In genomic region chr4:69830529-69831269, GRCh38 we compare ENCODE assay signal across 10 cellular contexts. TPM values are rescaled to one million over a fixed set of nuclear protein-coding genes. Genes with fewer than 3 reads are reported as not detected.
DNase-seq lines count a peak whose midpoint lies in the region; ATAC-seq, FAIRE-seq and TF ChIP-seq lines count a peak whose summit lies in the region.
"Had no signal": no experiment of that assay in that cellular context is flagged by ENCODE, and none has a peak within 500 bp of the region (broad histone marks: within the 10 kb centered on the region; RNA-seq: fewer than 3 reads in every experiment).

No MANE protein-coding gene starts in this region.

- TF ChIP-seq POLR2A in GM12891 (IDR thresholded peaks at IDR 0.05; ENCODE audit: low read depth, low read length) = no peak

- H3K27me3 Mint-ChIP-seq in astrocyte (ENCODE audit: low read depth, unreplicated experiment) = no peaks in the 10 kb centered on the region
- H3K27me3 Mint-ChIP-seq: stimulated activated naive B cell treated with anti-CD40 and anti-IgM and Interleukin-4, amounts not matched to agents 10 μg/mL and 1 μg/mL and 100 μg/mL, for 72 hours had no signal

- H3K36me3 ChIP-seq in astrocyte (ENCODE audit: insufficient read depth, low read length) = no peaks in the 10 kb centered on the region

- no peaks in the 10 kb centered on the region for H3K36me3 Mint-ChIP-seq in astrocyte (ENCODE audit: low read depth, unreplicated experiment)
- H3K36me3 Mint-ChIP-seq: stimulated activated naive B cell treated with anti-CD40 and anti-IgM and Interleukin-4, amounts not matched to agents 10 μg/mL and 1 μg/mL and 100 μg/mL, for 72 hours had no signal

- H3K27ac Mint-ChIP-seq in astrocyte (ENCODE audit: unreplicated experiment) = no peak overlapping the region

- H3K9me3 Mint-ChIP-seq in astrocyte (ENCODE audit: unreplicated experiment) = peaks cover 12% of the 10 kb centered on the region

- no peak for FAIRE-seq in astrocyte (lab: Jason Lieb, UNC)
- FAIRE-seq in GM12891 (lab: Jason Lieb, UNC) = no peak
- FAIRE-seq: colon had no signal

- no peak overlapping the region for H3K9ac ChIP-seq in astrocyte (ENCODE audit: low read length)

- DNase-seq in HL-60 (ENCODE audit: low read depth in 1 of 2, low spot score in 1 of 2) = peak in 1 of 2 experiments; percentile 57
- DNase-seq in astrocyte (ENCODE audit: low read depth) = peak; percentile 6
- DNase-seq in myocyte (ENCODE audit: low read depth) = peak; percentile 8
- no peak for DNase-seq in GM20000 (ENCODE audit: low spot score)
- no peak for DNase-seq in GM12891 (ENCODE audit: insufficient read length, low spot score)
- DNase-seq in T1000 (lab: John Stamatoyannopoulos, UW) = no peak
- DNase-seq: stimulated activated naive B cell treated with anti-CD40 and anti-IgM and Interleukin-4, amounts not matched to agents 10 μg/mL and 1 μg/mL and 100 μg/mL, for 72 hours had no signal

- no peak overlapping the region for H3K4me2 ChIP-seq in astrocyte (ENCODE audit: low read length)

- no peaks in the 10 kb centered on the region for H4K20me1 ChIP-seq in astrocyte (ENCODE audit: insufficient read depth, low read length)

- H3K27ac ChIP-seq in HL-60 (replicated peaks) (peak overlapping the region; percentile 95), astrocyte (ENCODE audit: low read depth, low read length) (no peak overlapping the region)

- H3K79me2 ChIP-seq in astrocyte (ENCODE audit: insufficient read depth, low read length) = no peaks in the 10 kb centered on the region

- TF ChIP-seq CTCF in HL-60 (IDR thresholded peaks at IDR 0.05; ENCODE audit: insufficient read depth, low read length) (no peak), astrocyte (IDR thresholded peaks at IDR 0.05; ENCODE audit: insufficient read depth, low read depth, low read length) (no peak), GM20000 (IDR thresholded peaks at IDR 0.05; ENCODE audit: extremely low read depth, missing control alignments) (no peak)

- no peak overlapping the region for H3K4me3 Mint-ChIP-seq in astrocyte (ENCODE audit: unreplicated experiment)

- H3K27me3 ChIP-seq in HL-60 (ENCODE audit: insufficient read depth, poor library complexity, severe bottlenecking) (no peaks in the 10 kb centered on the region), astrocyte (ENCODE audit: insufficient read depth, low read length) (no peaks in the 10 kb centered on the region)

- no peaks in the 10 kb centered on the region for H3K4me1 ChIP-seq in astrocyte (ENCODE audit: insufficient read depth, low read length)

- no peaks in the 10 kb centered on the region for H3K9me3 ChIP-seq in astrocyte (ENCODE audit: insufficient read depth, low read depth, low read length)

- no peaks in the 10 kb centered on the region for H3K4me1 Mint-ChIP-seq in astrocyte (ENCODE audit: low read depth, unreplicated experiment)

- ATAC-seq in GM18907 (IDR thresholded peaks at IDR 0.05; ENCODE audit: unreplicated experiment) (peak; percentile 41), GM18861 (IDR thresholded peaks at IDR 0.05; ENCODE audit: unreplicated experiment) (no peak)

- no peak overlapping the region for H3K4me3 ChIP-seq in HL-60 (replicated peaks; ENCODE audit: insufficient read depth, low read length)
- H3K4me3 ChIP-seq in astrocyte (ENCODE audit: insufficient read depth, low read depth, low read length) = no peak overlapping the region

- H2AFZ ChIP-seq in astrocyte (ENCODE audit: low read depth, low read length) = no peak overlapping the region

TF ChIP-seq in GM12891, 5 proteins besides CTCF, POLR2A, EP300 and RAD21:
- TF ChIP-seq TAF1 (IDR thresholded peaks at IDR 0.05; ENCODE audit: low read depth, low read length) (no peak), POU2F2 (IDR thresholded peaks at IDR 0.05; ENCODE audit: low read depth, low read length) (no peak), POLR2AphosphoS5 (IDR thresholded peaks at IDR 0.05; ENCODE audit: low read depth, low read length) (no peak), SPI1 (IDR thresholded peaks at IDR 0.05; ENCODE audit: low read depth, low read length) (no peak), PAX5 (IDR thresholded peaks at IDR 0.05; ENCODE audit: insufficient read depth, low read length, severe bottlenecking) (no peak)

RNA-seq across cellular contexts. Expression of gene SULT1E1, which starts 29.2 kb away (rescaled TPM):
- total RNA-seq in astrocyte (0.34 TPM in 1 of 2 replicates, not detected in the other), myocyte (not detected in 2 replicates)
- not detected for polyA plus RNA-seq in myocyte (2012)
- polyA plus RNA-seq in GM12891 (2012; ENCODE audit: low read depth, missing spikeins) = not detected

Comparison
In these comparisons a context has a peak if more than half of its experiments do, and no peak if none do; other contexts are left out.
1. DNase-seq: peak in astrocyte (single experiment) and myocyte (single experiment); none in GM20000 (single experiment), GM12891 (single experiment) and T1000 (single experiment).